ENCODE assay signal across 1 cellular context in the genomic region with DNA sequence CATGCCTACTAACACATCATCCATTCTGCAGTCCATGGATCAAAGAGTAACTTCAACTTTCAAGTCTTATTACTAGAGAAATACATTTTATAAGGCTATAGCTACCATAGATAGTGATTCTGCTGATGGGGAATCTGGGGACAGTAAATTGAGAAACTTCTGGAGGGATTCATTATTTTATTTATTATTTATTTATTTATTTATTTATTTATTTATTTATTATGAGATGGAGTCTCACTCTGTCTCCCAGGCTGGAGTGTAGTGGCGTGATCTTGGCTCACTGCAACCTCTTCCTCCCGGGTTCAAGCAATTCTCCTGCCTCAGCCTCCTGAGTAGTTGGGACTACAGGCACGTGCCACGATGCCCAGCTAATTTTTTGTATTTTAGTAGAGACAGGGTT. TPM values are rescaled to one million over a fixed set of nuclear protein-coding genes. Genes with fewer than 3 reads are reported as not detected.
"Had no signal": no experiment of that assay in that cellular context is flagged by ENCODE, and none has a peak within 500 bp of the region (broad histone marks: within the 10 kb centered on the region; RNA-seq: fewer than 3 reads in every experiment).

No MANE protein-coding gene starts in this region.

RNA-seq across cellular contexts. Expression of a gene that starts 34.3 kb away (rescaled TPM):
- polyA plus RNA-seq: smooth muscle cell had no signal
